19 cellular contexts compared by ENCODE assay signal in genomic region chr3:45557886-45558285, GRCh38. TPM values are rescaled to one million over a fixed set of nuclear protein-coding genes. Genes with fewer than 3 reads are reported as not detected.
DNase-seq lines count a peak whose midpoint lies in the region; ATAC-seq, FAIRE-seq and TF ChIP-seq lines count a peak whose summit lies in the region.
"Had no signal": no experiment of that assay in that cellular context is flagged by ENCODE, and none has a peak within 500 bp of the region (broad histone marks: within the 10 kb centered on the region; RNA-seq: fewer than 3 reads in every experiment).

No MANE protein-coding gene starts in this region.

- H3K4me2 ChIP-seq in H1 (ENCODE audit: insufficient read depth in 1 of 2, low read depth in 2 of 2, low read length in 2 of 2), result no peak overlapping the region
- no peak overlapping the region for H3K4me2 ChIP-seq in trophoblast cell (ENCODE audit: low read length)
- H3K4me2 ChIP-seq: BLaER1, GM23338 had no signal

- H3K79me2 ChIP-seq in H1 (ENCODE audit: control insufficient read depth in 1 of 2, insufficient read depth in 2 of 2, low read length in 2 of 2), result no peaks in the 10 kb centered on the region
- H3K79me2 ChIP-seq in trophoblast cell (ENCODE audit: control insufficient read depth, insufficient read depth, low read length, poor library complexity), result no peaks in the 10 kb centered on the region

- no peak overlapping the region for H4K12ac ChIP-seq in trophoblast cell (ENCODE audit: low read depth, low read length)

- DNase-seq in cardiac septum (ENCODE audit: low spot score), result peak; percentile 64
- no peak for DNase-seq in left cardiac atrium
- no peak for DNase-seq in H1 (ENCODE audit: low read depth in 1 of 2, low spot score in 2 of 2)
- DNase-seq in trophoblast cell, result peak; percentile 80 to 88
- DNase-seq in upper lobe of right lung, result no peak
- no peak for DNase-seq in NCI-H524 treated with DMSO at 0.1 percent for 48 hours (lab: John Stamatoyannopoulos, UW)
- no peak for DNase-seq in kidney
- no peak for DNase-seq in T-helper 2 cell
- DNase-seq: 8988T; CD4-positive, alpha-beta memory T cell; DMS153; DMS79; GF-D8; H7; HFFc6 had no signal

- H2BK15ac ChIP-seq in H1 (ENCODE audit: low read length), result no peak overlapping the region

- H3K27ac ChIP-seq in H1 (ENCODE audit: low read depth, low read length) (no peak overlapping the region), trophoblast cell (ENCODE audit: low read depth, low read length) (no peak overlapping the region), upper lobe of right lung (peak overlapping the region; percentile 17), kidney (ENCODE audit: low read depth in 2 of 2, low read length in 2 of 2) (no peak overlapping the region)
- H3K27ac ChIP-seq: BLaER1 had no signal

- no peaks in the 10 kb centered on the region for H4K20me1 ChIP-seq in H1 (replicated peaks in 1 of 2; ENCODE audit: control insufficient read depth in 1 of 2, insufficient read depth in 2 of 2, low read length in 2 of 2)

- H4K8ac ChIP-seq in H1 (ENCODE audit: extremely low read depth, insufficient read depth, low read length) (no peak overlapping the region), trophoblast cell (ENCODE audit: low read depth, low read length) (no peak overlapping the region)

- peak overlapping the region; percentile 39; the same call in 1 of the 2 replicates for H2BK12ac ChIP-seq in H1 (ENCODE audit: low read depth, low read length)
- no peak overlapping the region for H2BK12ac ChIP-seq in trophoblast cell (ENCODE audit: low read length)

- POLR2A ChIA-PET in H1 (lab: Charles Lee; ENCODE audit: partially characterized antibody), result interaction anchor here (1.3 kb wide), 1 partner anchor 15 kb away, joined by 6 read pairs; no protein-coding TSS in a partner anchor

- no peak overlapping the region for H4K91ac ChIP-seq in H1 (replicated peaks; ENCODE audit: insufficient read length, low read length)
- H4K91ac ChIP-seq in trophoblast cell (ENCODE audit: low read depth, low read length), result no peak overlapping the region

- no peak for TF ChIP-seq POLR2A in H1 (IDR thresholded peaks at IDR 0.05; ENCODE audit: control extremely low read depth in 1 of 2, low read depth in 2 of 2, low read length in 2 of 2)

- TF ChIP-seq EP300 in H1 (IDR thresholded peaks at IDR 0.05; ENCODE audit: borderline replicate concordance in 1 of 2, low read depth in 2 of 2, low read length in 2 of 2), result no peak

- no peak overlapping the region for H3K18ac ChIP-seq in H1 (ENCODE audit: extremely low read depth, low read length)
- no peak overlapping the region for H3K18ac ChIP-seq in trophoblast cell (ENCODE audit: low read length)

- 66% methylated on average over 6 of the region's 6 CpGs; no CpG with 5 or more reads in 1 of the 2 experiments for WGBS in H1 (ENCODE audit: extremely low coverage in 1 of 2, insufficient coverage in 1 of 2, insufficient read length in 1 of 2, insufficient replicate concordance in 2 of 2, low coverage in 1 of 2, low lambda C conversion rate in 2 of 2, missing lambda C conversion rate in 1 of 2), 2 experiments
- WGBS in trophoblast cell (ENCODE audit: extremely low coverage, insufficient coverage, insufficient read length), result no CpG with 5 or more reads among the region's 6 CpGs

- H3K4me1 ChIP-seq in H1 (replicated peaks in 1 of 4; ENCODE audit: control insufficient read depth in 3 of 4, insufficient read depth in 4 of 4, low read length in 3 of 4) (peaks cover 0 to 7% (median 1%) of the 10 kb centered on the region in 4 experiments; a peak in 1 of 7 replicates), trophoblast cell (ENCODE audit: control insufficient read depth in 1 of 2, insufficient read depth in 2 of 2, low read length in 2 of 2) (peaks cover 15 to 21% of the 10 kb centered on the region in 2 experiments), upper lobe of right lung (peaks cover 42% of the 10 kb centered on the region), kidney (ENCODE audit: control insufficient read depth in 1 of 2, insufficient read depth in 1 of 2, low read depth in 1 of 2, low read length in 2 of 2) (peaks cover 5 to 14% of the 10 kb centered on the region in 2 donors)

- H3K36me3 ChIP-seq in H1 (ENCODE audit: control insufficient read depth in 2 of 4, insufficient read depth in 4 of 4, low read length in 3 of 4), result no peaks in the 10 kb centered on the region; a peak in 1 of 8 replicates
- H3K36me3 ChIP-seq in trophoblast cell (ENCODE audit: control insufficient read depth in 1 of 2, insufficient read depth in 2 of 2, low read length in 2 of 2), result no peaks in the 10 kb centered on the region
- no peaks in the 10 kb centered on the region for H3K36me3 ChIP-seq in upper lobe of right lung
- H3K36me3 ChIP-seq in kidney (ENCODE audit: control insufficient read depth in 1 of 2, insufficient read depth in 2 of 2, low read length in 2 of 2), result no peaks in the 10 kb centered on the region
- H3K36me3 ChIP-seq: BLaER1 had no signal

- H3K14ac ChIP-seq in H1 (ENCODE audit: insufficient read length), result no peak overlapping the region
- H3K14ac ChIP-seq in trophoblast cell (ENCODE audit: low read length), result no peak overlapping the region

- H3K9ac ChIP-seq in H1 (replicated peaks in 1 of 4; ENCODE audit: extremely low read depth in 1 of 4, low read depth in 3 of 4, low read length in 3 of 4), result no peak overlapping the region
- no peak overlapping the region for H3K9ac ChIP-seq in trophoblast cell (ENCODE audit: low read length)
- H3K9ac ChIP-seq in kidney (ENCODE audit: low read length in 2 of 2), result no peak overlapping the region
- H3K9ac ChIP-seq: BLaER1 had no signal

- H3K27me3 ChIP-seq in H1 (replicated peaks in 1 of 4; ENCODE audit: control insufficient read depth in 3 of 4, extremely low read depth in 1 of 4, insufficient read depth in 3 of 4, low read length in 3 of 4), result no peaks in the 10 kb centered on the region
- H3K27me3 ChIP-seq in trophoblast cell (ENCODE audit: insufficient read depth, low read length), result no peaks in the 10 kb centered on the region
- no peaks in the 10 kb centered on the region for H3K27me3 ChIP-seq in upper lobe of right lung
- H3K27me3 ChIP-seq: BLaER1 had no signal

- TF ChIP-seq CTCF in H1 (IDR thresholded peaks at IDR 0.05; ENCODE audit: control extremely low read depth in 1 of 3, insufficient read depth in 1 of 3, low read depth in 1 of 3, low read length in 3 of 3) (no peak), upper lobe of right lung (IDR thresholded peaks at IDR 0.05) (no peak), kidney (IDR thresholded peaks at IDR 0.05; ENCODE audit: borderline replicate concordance, extremely low read depth, insufficient read depth) (no peak)

- H2BK20ac ChIP-seq in H1 (ENCODE audit: low read length), result no peak overlapping the region

- H2BK5ac ChIP-seq in H1 (ENCODE audit: low read depth, low read length) (no peak overlapping the region), trophoblast cell (ENCODE audit: low read depth, low read length, poor library complexity) (no peak overlapping the region)

- H3K9me3 ChIP-seq in H1 (ENCODE audit: insufficient read depth in 2 of 2, low read depth in 1 of 2, low read length in 1 of 2) (no peaks in the 10 kb centered on the region; a peak in 2 of 4 replicates), trophoblast cell (ENCODE audit: insufficient read depth, low read depth, low read length) (no peaks in the 10 kb centered on the region), upper lobe of right lung (no peaks in the 10 kb centered on the region), kidney (ENCODE audit: control insufficient read depth in 1 of 2, low read length in 2 of 2) (no peaks in the 10 kb centered on the region)
- H3K9me3 ChIP-seq: BLaER1 had no signal

- H2AK5ac ChIP-seq in H1 (ENCODE audit: low read depth, low read length), result no peak overlapping the region
- H2AK5ac ChIP-seq in trophoblast cell (ENCODE audit: low read length), result no peak overlapping the region

- no peak overlapping the region for H3K56ac ChIP-seq in H1 (replicated peaks; ENCODE audit: insufficient read length, low read depth, low read length)

- H2BK120ac ChIP-seq in H1 (replicated peaks; ENCODE audit: low read depth, low read length), result no peak overlapping the region
- H2BK120ac ChIP-seq in trophoblast cell (ENCODE audit: insufficient read depth, low read length, poor library complexity), result no peak overlapping the region

- no peaks in the 10 kb centered on the region; the same call in 1 of the 2 replicates for H3K23me2 ChIP-seq in H1 (ENCODE audit: low read depth, low read length)

- H3K23ac ChIP-seq in H1 (ENCODE audit: insufficient read length) (no peak overlapping the region), trophoblast cell (ENCODE audit: low read length) (no peak overlapping the region)

- FAIRE-seq in H1 (lab: Jason Lieb, UNC), result no peak
- no peak for FAIRE-seq in kidney (lab: Jason Lieb, UNC)
- FAIRE-seq: HTR-8/SVneo had no signal

- intact Hi-C loops in cardiac septum (cut with DNase I) (no loop called here), left cardiac atrium (cut with DNase I) (no loop called here), upper lobe of right lung (cut with DNase I) (no loop called here), kidney (cut with DNase I) (no loop called here)

- H3K4me3 ChIP-seq in H1 (ENCODE audit: extremely low read depth in 1 of 4, insufficient read depth in 2 of 4, low read depth in 3 of 4, low read length in 4 of 4) (no peak overlapping the region), trophoblast cell (ENCODE audit: low read depth, low read length) (no peak overlapping the region), upper lobe of right lung (no peak overlapping the region), kidney (ENCODE audit: low read length in 2 of 2) (no peak overlapping the region)
- H3K4me3 ChIP-seq: BLaER1, GM23338 had no signal

- H2AFZ ChIP-seq in H1 (ENCODE audit: low read length) (no peak overlapping the region), trophoblast cell (ENCODE audit: insufficient read depth, low read length, poor library complexity) (no peak overlapping the region)
- H2AFZ ChIP-seq: GM23338 had no signal

- TF ChIP-seq RAD21 in H1 (IDR thresholded peaks at IDR 0.05 in 1 of 2, conservative IDR thresholded peaks at IDR 0.05 in 1 of 2; ENCODE audit: low read depth in 2 of 2, low read length in 2 of 2), result no peak

- H3K79me1 ChIP-seq in H1 (ENCODE audit: low read depth, low read length) (no peaks in the 10 kb centered on the region), trophoblast cell (ENCODE audit: low read length) (no peaks in the 10 kb centered on the region)

- no peak for ATAC-seq in left cardiac atrium
- ATAC-seq in upper lobe of right lung, result no peak
- ATAC-seq: GM23338, HCT116 had no signal

- no peak overlapping the region for H4K5ac ChIP-seq in H1 (ENCODE audit: insufficient read length, low read depth, low read length)

- CTCF ChIA-PET in H1 (lab: Charles Lee; ENCODE audit: partially characterized antibody), result interaction anchor here (0.6 to 6.1 kb wide), 6 partner anchors 12 to 563 kb away, joined by 3 to 61 read pairs (median 4); no protein-coding TSS in a partner anchor

- no peak overlapping the region for H3K4ac ChIP-seq in H1 (replicated peaks; ENCODE audit: insufficient read length, low read depth, low read length)
- H3K4ac ChIP-seq in trophoblast cell (ENCODE audit: low read depth, low read length), result no peak overlapping the region

RNA-seq across cellular contexts. Expression of gene LIMD1, which starts 36.7 kb away (rescaled TPM):
- 30.5 TPM for total RNA-seq in cardiac septum
- total RNA-seq in left cardiac atrium, result 10 to 100 TPM; 20.5 to 22.8 TPM
- 29.7 and 33.6 TPM in 2 replicates for total RNA-seq in H1 (2021; fragmentation: NEBNext Ultra II Directional; extraction: Animal tissue kit (Norgen Biotek cat#: 25700))
- polyA plus RNA-seq in H1 (2011; rRNA removed), result 11.4 and 13.5 TPM in 2 replicates
- polyA plus RNA-seq in H1 (2011; cell fraction: cytosol; rRNA removed), result 12.3 TPM
- polyA plus RNA-seq in H1 (2011; cell fraction: nucleus; rRNA removed), result 28.9 TPM
- polyA plus RNA-seq in H1 (2012, experiment 1 of 2), result 11.8 to 21.0 TPM (median 15.1 TPM) in 4 replicates
- polyA plus RNA-seq in H1 (2012, experiment 2 of 2), result 6.2 TPM
- 9.1 TPM for polyA plus RNA-seq in H1 (2013, experiment 1 of 2)
- polyA plus RNA-seq in H1 (2013, experiment 2 of 2), result 8.6 TPM
- polyA minus RNA-seq in H1 (2011; rRNA and poly(A)+ RNA removed), result 59.1 and 59.3 TPM in 2 replicates
- 23.7 TPM for polyA minus RNA-seq in H1 (2011; cell fraction: cytosol; rRNA and poly(A)+ RNA removed)
- polyA minus RNA-seq in H1 (2011; cell fraction: nucleus; rRNA and poly(A)+ RNA removed), result 26.6 TPM
- polyA plus RNA-seq in trophoblast cell (2013), result 4.3 TPM in 2 replicates
- total RNA-seq in upper lobe of right lung, result 103 TPM
- total RNA-seq in kidney, result 36.3 TPM
- 3.1 TPM for polyA plus RNA-seq in kidney (ENCODE audit: insufficient read depth, low read depth, low replicate concordance)

Comparison
In these comparisons a context has a peak if more than half of its experiments do, and no peak if none do; other contexts are left out.
1. DNase-seq: peak in cardiac septum (single experiment) and trophoblast cell (2 of 2); none in left cardiac atrium (single experiment), H1 (0 of 2), upper lobe of right lung (single experiment), NCI-H524 treated with DMSO at 0.1 percent for 48 hours (single experiment), kidney (single experiment) and T-helper 2 cell (0 of 5).